ENCODE assay signal across 18 cellular contexts in genomic region chrX:153595387-153595786, GRCh38. TPM values are rescaled to one million over a fixed set of nuclear protein-coding genes. Genes with fewer than 3 reads are reported as not detected.
DNase-seq lines count a peak whose midpoint lies in the region; ATAC-seq and TF ChIP-seq lines count a peak whose summit lies in the region.
"Had no signal": no experiment of that assay in that cellular context is flagged by ENCODE, and none has a peak within 500 bp of the region (broad histone marks: within the 10 kb centered on the region; RNA-seq: fewer than 3 reads in every experiment).

No MANE protein-coding gene starts in this region.

- no peak overlapping the region for H2BK20ac ChIP-seq in IMR-90 (ENCODE audit: low read depth, low read length)

- peaks cover 42% of the 10 kb centered on the region for H3K36me3 Mint-ChIP-seq in stimulated activated effector memory CD8-positive, alpha-beta T cell treated with anti-CD3 and anti-CD28 coated beads, Interleukin-12 subunit alpha, Interleukin-12 subunit beta, amount 100 ng/mL, for 72 hours

- H2BK5ac ChIP-seq in IMR-90 (ENCODE audit: low read depth, low read length, poor library complexity, severe bottlenecking): no peak overlapping the region

- no peak overlapping the region for H3K4me3 ChIP-seq in left ventricle myocardium inferior
- no peak overlapping the region for H3K4me3 ChIP-seq in heart left ventricle
- no peak overlapping the region for H3K4me3 ChIP-seq in IMR-90 (ENCODE audit: insufficient read depth, low read depth, low read length)
- H3K4me3 ChIP-seq in osteoblast (ENCODE audit: insufficient read depth, low read length): no peak overlapping the region
- H3K4me3 ChIP-seq in effector memory CD4-positive, alpha-beta T cell (ENCODE audit: insufficient read depth, low read depth, low read length, poor library complexity, severe bottlenecking): no peak overlapping the region
- H3K4me3 ChIP-seq: A549, GM23248 had no signal

- no peaks in the 10 kb centered on the region for H3K9me1 ChIP-seq in IMR-90 (ENCODE audit: insufficient read depth, low read length)

- no peak for TF ChIP-seq CTCF in left ventricle myocardium inferior (IDR thresholded peaks at IDR 0.05; ENCODE audit: borderline replicate concordance)
- TF ChIP-seq CTCF in heart left ventricle (IDR thresholded peaks at IDR 0.05): no peak
- no peak for TF ChIP-seq CTCF in IMR-90 (conservative IDR thresholded peaks at IDR 0.05; ENCODE audit: low read depth, low read length)
- TF ChIP-seq CTCF in osteoblast (IDR thresholded peaks at IDR 0.05; ENCODE audit: extremely low read depth, low read depth, low read length): no peak

- TF ChIP-seq POLR2A in heart left ventricle (IDR thresholded peaks at IDR 0.05) (no peak), IMR-90 (IDR thresholded peaks at IDR 0.05; ENCODE audit: low read depth, low read length) (no peak)

- H2BK120ac ChIP-seq in IMR-90 (ENCODE audit: low read depth, low read length): no peak overlapping the region

- H2AK5ac ChIP-seq in IMR-90 (ENCODE audit: low read depth, low read length): no peak overlapping the region

- peaks cover 6 to 22% of the 10 kb centered on the region in 2 experiments; a peak in 3 of 4 replicates for H3K79me1 ChIP-seq in IMR-90 (ENCODE audit: low read depth in 1 of 2, low read length in 2 of 2)

- peaks cover 20% of the 10 kb centered on the region; the same call in 1 of the 2 replicates for H4K20me1 ChIP-seq in IMR-90 (ENCODE audit: insufficient read depth, low read length)
- H4K20me1 ChIP-seq in osteoblast (ENCODE audit: insufficient read depth, low read length): peaks cover 21% of the 10 kb centered on the region

- no TSS peak for BruUV-seq in IMR-90 (replicated peaks; lab: Mats Ljungman, UMichigan)

- H4K91ac ChIP-seq in IMR-90 (ENCODE audit: insufficient read depth, low read depth, low read length): no peak overlapping the region

- H3K4ac ChIP-seq in IMR-90 (ENCODE audit: low read depth, low read length): no peak overlapping the region

- H3K4me1 Mint-ChIP-seq in stimulated activated effector memory CD8-positive, alpha-beta T cell treated with anti-CD3 and anti-CD28 coated beads, Interleukin-12 subunit alpha, Interleukin-12 subunit beta, amount 100 ng/mL, for 72 hours: peaks cover 33% of the 10 kb centered on the region

- no peak overlapping the region for H2BK15ac ChIP-seq in IMR-90 (ENCODE audit: low read depth, low read length)

- H3K4me2 ChIP-seq in IMR-90 (ENCODE audit: low read depth, low read length) (no peak overlapping the region), osteoblast (ENCODE audit: insufficient read depth, low read length) (no peak overlapping the region)
- H3K4me2 ChIP-seq: A549 had no signal

- H3K27ac ChIP-seq in left ventricle myocardium inferior (replicated peaks) (peak overlapping the region; percentile 84), heart left ventricle (no peak overlapping the region), IMR-90 (ENCODE audit: insufficient read depth, low read length) (no peak overlapping the region), osteoblast (ENCODE audit: low read depth, low read length) (no peak overlapping the region)
- H3K27ac ChIP-seq in effector memory CD4-positive, alpha-beta T cell (ENCODE audit: insufficient read depth, low read length, poor library complexity, severe bottlenecking): no peak overlapping the region
- H3K27ac ChIP-seq: 22Rv1, A549, GM23248 had no signal

- H3K27ac Mint-ChIP-seq in stimulated activated effector memory CD8-positive, alpha-beta T cell treated with anti-CD3 and anti-CD28 coated beads, Interleukin-12 subunit alpha, Interleukin-12 subunit beta, amount 100 ng/mL, for 72 hours: peak overlapping the region; percentile 34
- H3K27ac Mint-ChIP-seq: CD4-positive, CD25-positive, alpha-beta regulatory T cell had no signal

- DNase-seq in left ventricle myocardium inferior: no peak
- DNase-seq in heart left ventricle: no peak
- DNase-seq in IMR-90: no peak
- peak; percentile 86 for DNase-seq in osteoblast (ENCODE audit: insufficient read length, low spot score, missing footprints)
- DNase-seq in stimulated activated effector memory CD8-positive, alpha-beta T cell treated with anti-CD3 and anti-CD28 coated beads, Interleukin-12 subunit alpha, Interleukin-12 subunit beta, amount 100 ng/mL, for 72 hours (ENCODE audit: low spot score in 2 of 2): no peak
- no peak for DNase-seq in effector memory CD4-positive, alpha-beta T cell
- DNase-seq: AML-193; C1 segment of cervical spinal cord; CD4-positive, CD25-positive, alpha-beta regulatory T cell; CD8-positive, alpha-beta memory T cell; COR-L47; GM23248; HCEC 1CT had no signal

- no peak for TF ChIP-seq RAD21 in IMR-90 (IDR thresholded peaks at IDR 0.05; ENCODE audit: low read length)

- 89 to 97% (median 93%) methylated on average over 11 of the region's 11 CpGs for WGBS in heart left ventricle, 4 donors
- 69% methylated on average over 10 of the region's 11 CpGs; no CpG with 5 or more reads in 1 of the 2 experiments for WGBS in IMR-90 (ENCODE audit: extremely low coverage in 2 of 2, insufficient read length in 1 of 2), 2 experiments

- intact Hi-C loops in left ventricle myocardium inferior (cut with micrococcal nuclease): no loop called here
- intact Hi-C loops in heart left ventricle (cut with DNase I): no loop called here
- intact Hi-C loops in IMR-90 (cut with micrococcal nuclease): no loop called here

- peaks cover 24% of the 10 kb centered on the region for H3K79me2 ChIP-seq in osteoblast (ENCODE audit: insufficient read depth, low read length)

- H3K9me3 ChIP-seq in left ventricle myocardium inferior (replicated peaks) (no peaks in the 10 kb centered on the region), heart left ventricle (peaks cover 0 to 3% (median 0%) of the 10 kb centered on the region in 12 donors), IMR-90 (ENCODE audit: control insufficient read depth, insufficient read depth, low read length) (peaks cover 2% of the 10 kb centered on the region; the same call in 1 of the 2 replicates), osteoblast (ENCODE audit: low read depth, low read length) (no peaks in the 10 kb centered on the region)
- H3K9me3 ChIP-seq in effector memory CD4-positive, alpha-beta T cell (ENCODE audit: control insufficient read depth, low read length): no peaks in the 10 kb centered on the region
- H3K9me3 ChIP-seq: A549 had no signal

- H3K27me3 ChIP-seq in left ventricle myocardium inferior (ENCODE audit: low read depth) (no peaks in the 10 kb centered on the region), heart left ventricle (no peaks in the 10 kb centered on the region), IMR-90 (ENCODE audit: control insufficient read depth, insufficient read depth, low read length) (no peaks in the 10 kb centered on the region), osteoblast (ENCODE audit: insufficient read depth, low read length) (no peaks in the 10 kb centered on the region)
- no peaks in the 10 kb centered on the region for H3K27me3 ChIP-seq in effector memory CD4-positive, alpha-beta T cell (replicated peaks; ENCODE audit: control insufficient read depth, insufficient read depth, low read length, poor library complexity, severe bottlenecking)

- H3K36me3 ChIP-seq in left ventricle myocardium inferior: peaks cover 5% of the 10 kb centered on the region
- H3K36me3 ChIP-seq in heart left ventricle: peaks cover 0 to 30% (median 10%) of the 10 kb centered on the region in 9 donors
- peaks cover 14% of the 10 kb centered on the region for H3K36me3 ChIP-seq in IMR-90 (ENCODE audit: control insufficient read depth, insufficient read depth, low read length)
- peaks cover 3% of the 10 kb centered on the region for H3K36me3 ChIP-seq in osteoblast (ENCODE audit: insufficient read depth, low read length)
- peaks cover 25% of the 10 kb centered on the region for H3K36me3 ChIP-seq in effector memory CD4-positive, alpha-beta T cell (ENCODE audit: control insufficient read depth, insufficient read depth, low read length)

- H3K4me1 ChIP-seq in left ventricle myocardium inferior (peaks cover 53% of the 10 kb centered on the region), heart left ventricle (peaks cover 0 to 22% (median 6%) of the 10 kb centered on the region in 12 donors), IMR-90 (ENCODE audit: control insufficient read depth, insufficient read depth, low read length) (0 out of 2 replicates have a peak, but pooled peaks cover 3% of the 10 kb centered on the region), osteoblast (ENCODE audit: insufficient read depth, low read length) (no peaks in the 10 kb centered on the region)
- H3K4me1 ChIP-seq in effector memory CD4-positive, alpha-beta T cell (ENCODE audit: control insufficient read depth, insufficient read depth, low read length, poor library complexity, severe bottlenecking): peaks cover 9% of the 10 kb centered on the region

- dilution Hi-C loops in IMR-90 (cut with HindIII; ENCODE audit: low sequenced_read_pairs, unreplicated experiment): no loop called here

- ATAC-seq in heart left ventricle (no peak), IMR-90 (ENCODE audit: low read depth) (no peak), GM21528 (IDR thresholded peaks at IDR 0.05; ENCODE audit: low FRiP score, unreplicated experiment) (no peak), HG03159 (IDR thresholded peaks at IDR 0.05; ENCODE audit: unreplicated experiment) (no peak)
- no peak for ATAC-seq in stimulated activated effector memory CD8-positive, alpha-beta T cell treated with anti-CD3 and anti-CD28 coated beads, Interleukin-12 subunit alpha, Interleukin-12 subunit beta, amount 100 ng/mL, for 72 hours
- ATAC-seq: A549 had no signal

- no peak overlapping the region for H3K23ac ChIP-seq in IMR-90 (ENCODE audit: low read depth, low read length)

- H3K14ac ChIP-seq in IMR-90 (replicated peaks; ENCODE audit: low read depth, low read length): no peak overlapping the region

- POLR2A ChIA-PET in IMR-90 (lab: Charles Lee; ENCODE audit: unreplicated experiment): no interaction called here

- no peak overlapping the region for H3K18ac ChIP-seq in IMR-90 (ENCODE audit: low read depth, low read length)

- H3K56ac ChIP-seq in IMR-90 (ENCODE audit: extremely low read depth, insufficient read depth, low read length): no peak overlapping the region

- H4K8ac ChIP-seq in IMR-90 (ENCODE audit: low read depth in 2 of 2, low read length in 2 of 2): no peak overlapping the region

- CTCF ChIA-PET in IMR-90 (lab: Yijun Ruan, JAX): interaction anchor here (1.0 kb wide), 1 partner anchor 10 kb away, joined by 4 read pairs; no protein-coding TSS in a partner anchor

- no peak overlapping the region for H4K5ac ChIP-seq in IMR-90 (ENCODE audit: low read depth, low read length)

- peak overlapping the region; percentile 32 for H2AFZ ChIP-seq in IMR-90 (replicated peaks; ENCODE audit: low read length, poor library complexity)
- H2AFZ ChIP-seq in osteoblast (ENCODE audit: low read length): no peak overlapping the region
- H2AFZ ChIP-seq: GM23248 had no signal

- H3K4me3 Mint-ChIP-seq in stimulated activated effector memory CD8-positive, alpha-beta T cell treated with anti-CD3 and anti-CD28 coated beads, Interleukin-12 subunit alpha, Interleukin-12 subunit beta, amount 100 ng/mL, for 72 hours: no peak overlapping the region

- no peak overlapping the region for H3K9ac ChIP-seq in IMR-90 (ENCODE audit: low read depth, low read length)
- H3K9ac ChIP-seq: GM23248 had no signal

- H2AK9ac ChIP-seq in IMR-90 (replicated peaks; ENCODE audit: low read depth, low read length, poor library complexity): no peak overlapping the region

- in situ Hi-C loops in IMR-90 (cut with MboI; ENCODE audit: low sequenced_read_pairs): no loop called here

- no peaks in the 10 kb centered on the region for H3K9me3 Mint-ChIP-seq in stimulated activated effector memory CD8-positive, alpha-beta T cell treated with anti-CD3 and anti-CD28 coated beads, Interleukin-12 subunit alpha, Interleukin-12 subunit beta, amount 100 ng/mL, for 72 hours
- H3K9me3 Mint-ChIP-seq: CD4-positive, CD25-positive, alpha-beta regulatory T cell; CD8-positive, alpha-beta memory T cell had no signal

RNA-seq across cellular contexts. Expression of gene CCNQ, which starts 3.6 kb away (rescaled TPM):
- total RNA-seq in left ventricle myocardium inferior: 39.3 TPM
- total RNA-seq in heart left ventricle: 10 to 100 TPM; 16.2 to 87.3 (median 36.9) TPM
- 100 to 1,000 TPM in 1 of 2 donors, 10 to 100 TPM in 1; 85.0 to 126 TPM for polyA plus RNA-seq in heart left ventricle
- 26.9 and 27.6 TPM in 2 replicates for total RNA-seq in IMR-90 (2012; rRNA removed)
- polyA plus RNA-seq in IMR-90 (2012; rRNA removed): 35.2 and 39.1 TPM in 2 replicates
- 23.9 and 50.9 TPM in 2 replicates for polyA plus RNA-seq in IMR-90 (2012; cell fraction: cytosol; rRNA removed)
- 15.4 and 26.3 TPM in 2 replicates for polyA plus RNA-seq in IMR-90 (2012; cell fraction: nucleus; rRNA removed; ENCODE audit: low replicate concordance)
- 29.3 and 33.0 TPM in 2 replicates for total RNA-seq in osteoblast

RNA-seq across cellular contexts. Expression of gene DUSP9, which starts 51.6 kb away (rescaled TPM):
- total RNA-seq in left ventricle myocardium inferior (not detected), heart left ventricle (under 1 TPM in 1 of 9 donors, not detected in 8; 0.25 TPM), IMR-90 (2012; rRNA removed) (under 0.01 TPM in 2 replicates), osteoblast (under 0.01 TPM in 2 replicates)
- polyA plus RNA-seq in heart left ventricle (under 1 TPM in 1 of 2 donors, not detected in 1; 0.04 TPM), IMR-90 (2012; rRNA removed) (0.09 and 0.16 TPM in 2 replicates)
- polyA plus RNA-seq in IMR-90 (2012; cell fraction: cytosol; rRNA removed): 0.05 and 0.20 TPM in 2 replicates
- 0.05 and 0.16 TPM in 2 replicates for polyA plus RNA-seq in IMR-90 (2012; cell fraction: nucleus; rRNA removed; ENCODE audit: low replicate concordance)
- total RNA-seq: CD4-positive, CD25-positive, alpha-beta regulatory T cell; GM23248 had no signal
- polyA plus RNA-seq: CD4-positive, CD25-positive, alpha-beta regulatory T cell; GM23248; IgD-negative memory B cell had no signal
